Comparison of ENCODE assay signal across 28 cellular contexts in the genomic region with DNA sequence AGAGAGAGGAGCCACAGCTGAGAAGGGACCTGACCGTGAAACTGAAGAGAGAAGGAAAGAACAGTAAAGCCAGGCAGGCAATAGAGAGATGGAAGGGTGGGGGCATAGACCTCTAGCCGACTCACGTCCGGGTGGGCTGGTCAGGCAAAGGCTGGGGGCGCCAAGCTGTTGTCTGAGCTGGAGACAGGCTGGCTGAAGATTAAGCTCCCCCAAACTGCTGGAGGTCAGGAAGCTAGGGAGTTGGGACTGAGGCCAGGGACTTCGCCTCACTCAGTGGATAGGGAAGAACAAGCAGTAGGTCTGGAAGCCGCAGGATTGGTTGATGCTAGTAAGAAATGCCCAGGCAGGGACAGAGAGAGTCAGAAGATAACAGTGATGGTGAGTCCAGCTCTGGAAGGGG. TPM values are rescaled to one million over a fixed set of nuclear protein-coding genes. Genes with fewer than 3 reads are reported as not detected.
"Had no signal": no experiment of that assay in that cellular context is flagged by ENCODE, and none has a peak within 500 bp of the region (broad histone marks: within the 10 kb centered on the region; RNA-seq: fewer than 3 reads in every experiment).

No MANE protein-coding gene starts in this region.

- H3K27ac ChIP-seq: brain microvascular endothelial cell, Peyer's patch, RWPE1, SJSA1 had no signal

- DNase-seq: activated CD4-positive, alpha-beta memory T cell treated with anti-CD3 and anti-CD28 coated beads for 36 hours; activated CD4-positive, alpha-beta T cell treated with anti-CD3 and anti-CD28 coated beads, Interleukin-2, amount 10 ng/mL, durations not matched to agents 7 days and 5 days; activated CD4-positive, CD25-positive, alpha-beta regulatory T cell; activated CD8-positive, alpha-beta memory T cell treated with anti-CD3 and anti-CD28 coated beads for 24 hours; activated gamma-delta T cell treated with Interleukin-2 at 50 U/mL for 16 hours; activated naive CD4-positive, alpha-beta T cell treated with anti-CD3 and anti-CD28 coated beads, Interleukin-2, amount 10 ng/mL, durations not matched to agents 7 days and 5 days; activated naive CD8-positive, alpha-beta T cell treated with anti-CD3 and anti-CD28 coated beads for 36 hours; activated T-cell treated with anti-CD3 and anti-CD28 coated beads, Interleukin-2, amount 50 U/mL, for 72 hours; brain microvascular endothelial cell; cerebellar nuclear complex; Karpas-422; NCI-H1048; NCI-H1417 treated with DMSO at 0.1 percent for 48 hours; NCI-H1694 treated with DMSO at 0.1 percent for 48 hours; NCI-H2029 treated with DMSO at 0.1 percent for 48 hours; NCI-H345; NCI-H510A; NCI-H526 treated with DMSO at 0.1 percent for 48 hours; Right ventricle myocardium superior; T-cell; T-helper 2 cell; T1000 had no signal

- H3K27ac Mint-ChIP-seq: activated CD4-positive, alpha-beta memory T cell treated with anti-CD3 and anti-CD28 coated beads for 36 hours; activated CD4-positive, alpha-beta T cell treated with anti-CD3 and anti-CD28 coated beads, Interleukin-2, amount 10 ng/mL, durations not matched to agents 7 days and 5 days; activated naive CD4-positive, alpha-beta T cell treated with anti-CD3 and anti-CD28 coated beads, Interleukin-2, amount 10 ng/mL, durations not matched to agents 7 days and 5 days; activated naive CD8-positive, alpha-beta T cell treated with anti-CD3 and anti-CD28 coated beads for 36 hours; activated T-cell treated with anti-CD3 and anti-CD28 coated beads, Interleukin-2, amount 50 U/mL, for 72 hours; activated T-helper 2 cell treated with anti-CD3 and anti-CD28 coated beads, Interferon-gamma antibody, Interleukin-2, Interleukin-4, amounts not matched to agents 10 μg/mL and 5 μg/mL and 100 μg/mL, durations not matched to agents 14 hours and 24 hours and 36 hours; T-cell had no signal

- H3K36me3 ChIP-seq: brain microvascular endothelial cell, Peyer's patch, SJSA1 had no signal

- ATAC-seq: activated T-cell treated with anti-CD3 and anti-CD28 coated beads, Interleukin-2, amount 50 U/mL, for 72 hours; K562; T-cell had no signal

- H3K36me3 Mint-ChIP-seq: activated CD4-positive, alpha-beta memory T cell treated with anti-CD3 and anti-CD28 coated beads for 36 hours; activated naive CD4-positive, alpha-beta T cell treated with anti-CD3 and anti-CD28 coated beads, Interleukin-2, amount 10 ng/mL, durations not matched to agents 7 days and 5 days; activated naive CD8-positive, alpha-beta T cell treated with anti-CD3 and anti-CD28 coated beads for 36 hours; T-cell had no signal

- H3K4me3 ChIP-seq: K562, Peyer's patch, SJSA1 had no signal

- H3K9me3 ChIP-seq: Peyer's patch, SJSA1 had no signal

- H3K9me3 Mint-ChIP-seq: activated CD4-positive, alpha-beta memory T cell treated with anti-CD3 and anti-CD28 coated beads for 36 hours; activated CD4-positive, alpha-beta T cell treated with anti-CD3 and anti-CD28 coated beads, Interleukin-2, amount 10 ng/mL, durations not matched to agents 7 days and 5 days; activated naive CD4-positive, alpha-beta T cell treated with anti-CD3 and anti-CD28 coated beads, Interleukin-2, amount 10 ng/mL, durations not matched to agents 7 days and 5 days; activated naive CD8-positive, alpha-beta T cell treated with anti-CD3 and anti-CD28 coated beads for 36 hours; activated T-cell treated with anti-CD3 and anti-CD28 coated beads, Interleukin-2, amount 50 U/mL, for 72 hours; activated T-helper 2 cell treated with anti-CD3 and anti-CD28 coated beads, Interferon-gamma antibody, Interleukin-2, Interleukin-4, amounts not matched to agents 10 μg/mL and 5 μg/mL and 100 μg/mL, durations not matched to agents 14 hours and 24 hours and 36 hours; T-cell had no signal

- H3K4me3 Mint-ChIP-seq: activated CD4-positive, alpha-beta memory T cell treated with anti-CD3 and anti-CD28 coated beads for 36 hours; activated CD4-positive, alpha-beta T cell treated with anti-CD3 and anti-CD28 coated beads, Interleukin-2, amount 10 ng/mL, durations not matched to agents 7 days and 5 days; activated naive CD4-positive, alpha-beta T cell treated with anti-CD3 and anti-CD28 coated beads, Interleukin-2, amount 10 ng/mL, durations not matched to agents 7 days and 5 days; activated naive CD8-positive, alpha-beta T cell treated with anti-CD3 and anti-CD28 coated beads for 36 hours; activated T-cell treated with anti-CD3 and anti-CD28 coated beads, Interleukin-2, amount 50 U/mL, for 72 hours; T-cell had no signal

RNA-seq across cellular contexts. Expression of gene PITX3, which starts 5.3 kb away (rescaled TPM):
- total RNA-seq: activated CD4-positive, alpha-beta T cell treated with anti-CD3 and anti-CD28 coated beads, Interleukin-2, amount 10 ng/mL, durations not matched to agents 7 days and 5 days; Peyer's patch; SJSA1; T-cell had no signal

RNA-seq across cellular contexts. Expression of gene ELOVL3, which starts 9.9 kb away (rescaled TPM):
- total RNA-seq: activated CD4-positive, alpha-beta T cell treated with anti-CD3 and anti-CD28 coated beads, Interleukin-2, amount 10 ng/mL, durations not matched to agents 7 days and 5 days; activated naive CD8-positive, alpha-beta T cell treated with anti-CD3 and anti-CD28 coated beads for 36 hours; activated T-helper 2 cell treated with anti-CD3 and anti-CD28 coated beads, Interferon-gamma antibody, Interleukin-2, Interleukin-4, amounts not matched to agents 10 μg/mL and 5 μg/mL and 100 μg/mL, durations not matched to agents 14 hours and 24 hours and 36 hours; cardiac septum; Peyer's patch; SJSA1; T-cell had no signal
